9 cellular contexts compared by ENCODE assay signal in genomic region chr1:167631987-167632680, GRCh38. TPM values are rescaled to one million over a fixed set of nuclear protein-coding genes. Genes with fewer than 3 reads are reported as not detected.
DNase-seq lines count a peak whose midpoint lies in the region; ATAC-seq and TF ChIP-seq lines count a peak whose summit lies in the region.
"Had no signal": no experiment of that assay in that cellular context is flagged by ENCODE, and none has a peak within 500 bp of the region (broad histone marks: within the 10 kb centered on the region; RNA-seq: fewer than 3 reads in every experiment).

No MANE protein-coding gene starts in this region.

- H3K4me3 ChIP-seq in GM12864 (ENCODE audit: low read depth, low read length) (peak overlapping the region; percentile 95), Loucy (ENCODE audit: low read length, poor library complexity, severe bottlenecking) (peak overlapping the region; percentile 95), neutrophil (ENCODE audit: low read depth in 1 of 2, low read length in 1 of 2) (peak overlapping the region; percentile 88 to 90)
- H3K4me3 ChIP-seq: SK-N-MC had no signal

- peak overlapping the region; percentile 100 for H3K9ac ChIP-seq in Loucy (ENCODE audit: low read depth, low read length, poor library complexity, severe bottlenecking)

- no peaks in the 10 kb centered on the region for H3K9me2 ChIP-seq in Loucy (replicated peaks; ENCODE audit: low read depth, low read length)

- no peak overlapping the region for H2AFZ ChIP-seq in Loucy (ENCODE audit: low read length)

- peaks cover 28% of the 10 kb centered on the region for H4K20me1 ChIP-seq in Loucy (ENCODE audit: insufficient read depth, low read length, poor library complexity, severe bottlenecking)

- H3F3A ChIP-seq in Loucy (ENCODE audit: low read depth), result peaks cover 16% of the 10 kb centered on the region; the same call in 1 of the 2 replicates

- peaks cover 58% of the 10 kb centered on the region for H3K4me1 Mint-ChIP-seq in activated naive CD8-positive, alpha-beta T cell treated with anti-CD3 and anti-CD28 coated beads, Interleukin-2, amount 10 ng/mL, durations not matched to agents 7 days and 5 days

- H3K4me3 Mint-ChIP-seq in activated naive CD8-positive, alpha-beta T cell treated with anti-CD3 and anti-CD28 coated beads, Interleukin-2, amount 10 ng/mL, durations not matched to agents 7 days and 5 days, result peak overlapping the region; percentile 99

- DNase-seq in GM12864 (ENCODE audit: low read depth), result no peak
- DNase-seq in activated naive CD8-positive, alpha-beta T cell treated with anti-CD3 and anti-CD28 coated beads, Interleukin-2, amount 10 ng/mL, durations not matched to agents 7 days and 5 days, result peak; percentile 56
- DNase-seq in retina, result no peak
- DNase-seq in T1000 (lab: John Stamatoyannopoulos, UW), result no peak
- DNase-seq in GM19240 (ENCODE audit: insufficient read length, low spot score), result no peak

- H3K79me2 ChIP-seq in Loucy (ENCODE audit: insufficient read depth, low read length), result peaks cover 84% of the 10 kb centered on the region

- peak overlapping the region; percentile 98 for H3K27ac Mint-ChIP-seq in activated naive CD8-positive, alpha-beta T cell treated with anti-CD3 and anti-CD28 coated beads, Interleukin-2, amount 10 ng/mL, durations not matched to agents 7 days and 5 days

- H3K27me3 Mint-ChIP-seq in activated naive CD8-positive, alpha-beta T cell treated with anti-CD3 and anti-CD28 coated beads, Interleukin-2, amount 10 ng/mL, durations not matched to agents 7 days and 5 days, result no peaks in the 10 kb centered on the region

- H3K27ac ChIP-seq in neutrophil, result peak overlapping the region; percentile 99
- H3K27ac ChIP-seq: SK-N-MC had no signal

- H3K9me3 ChIP-seq in Loucy (ENCODE audit: insufficient read depth, low read depth, low read length) (no peaks in the 10 kb centered on the region), neutrophil (no peaks in the 10 kb centered on the region)

- peaks cover 84% of the 10 kb centered on the region for H3K4me1 ChIP-seq in Loucy (ENCODE audit: insufficient read depth, low read length, poor library complexity, severe bottlenecking)
- peaks cover 86 to 91% of the 10 kb centered on the region in 2 experiments for H3K4me1 ChIP-seq in neutrophil (ENCODE audit: control insufficient read depth in 1 of 2, insufficient read depth in 1 of 2, low read depth in 1 of 2, low read length in 1 of 2)

- peak; percentile 28 for ATAC-seq in activated naive CD8-positive, alpha-beta T cell treated with anti-CD3 and anti-CD28 coated beads, Interleukin-2, amount 10 ng/mL, durations not matched to agents 7 days and 5 days (ENCODE audit: low read depth)
- ATAC-seq in HG03175 (IDR thresholded peaks at IDR 0.05; ENCODE audit: unreplicated experiment), result no peak

- H3K36me3 ChIP-seq in Loucy (ENCODE audit: insufficient read depth, low read length) (no peaks in the 10 kb centered on the region), neutrophil (peaks cover 24% of the 10 kb centered on the region)

- peaks cover 4% of the 10 kb centered on the region for H3K27me3 ChIP-seq in Loucy (ENCODE audit: insufficient read depth, low read length, poor library complexity, severe bottlenecking)
- H3K27me3 ChIP-seq in neutrophil, result no peaks in the 10 kb centered on the region

- peaks cover 32% of the 10 kb centered on the region for H3K36me3 Mint-ChIP-seq in activated naive CD8-positive, alpha-beta T cell treated with anti-CD3 and anti-CD28 coated beads, Interleukin-2, amount 10 ng/mL, durations not matched to agents 7 days and 5 days

- TF ChIP-seq CTCF in GM12864 (IDR thresholded peaks at IDR 0.05; ENCODE audit: low read depth, low read length, missing control alignments) (no peak), Loucy (conservative IDR thresholded peaks at IDR 0.05; ENCODE audit: low read length) (no peak), neutrophil (IDR thresholded peaks at IDR 0.05) (no peak)

- no peaks in the 10 kb centered on the region for H3K9me3 Mint-ChIP-seq in activated naive CD8-positive, alpha-beta T cell treated with anti-CD3 and anti-CD28 coated beads, Interleukin-2, amount 10 ng/mL, durations not matched to agents 7 days and 5 days

- peak overlapping the region; percentile 96 for H3K4me2 ChIP-seq in Loucy (ENCODE audit: low read depth, low read length, poor library complexity, severe bottlenecking)

- POLR2A ChIA-PET in activated naive CD8-positive, alpha-beta T cell treated with anti-CD3 and anti-CD28 coated beads, Interleukin-2, amount 10 ng/mL, durations not matched to agents 7 days and 5 days (lab: Charles Lee), result interaction anchor here (0.9 to 8.0 kb wide), 9 partner anchors 9 to 304 kb away, joined by 3 to 92 read pairs (median 7); no protein-coding TSS in a partner anchor

RNA-seq across cellular contexts. Expression of gene RCSD1, which starts 2.1 kb away (rescaled TPM):
- total RNA-seq in activated naive CD8-positive, alpha-beta T cell treated with anti-CD3 and anti-CD28 coated beads, Interleukin-2, amount 10 ng/mL, durations not matched to agents 7 days and 5 days, result 100 to 1,000 TPM; 131 to 133 TPM
